ENCODE assay signal across 1 cellular context in the genomic region with DNA sequence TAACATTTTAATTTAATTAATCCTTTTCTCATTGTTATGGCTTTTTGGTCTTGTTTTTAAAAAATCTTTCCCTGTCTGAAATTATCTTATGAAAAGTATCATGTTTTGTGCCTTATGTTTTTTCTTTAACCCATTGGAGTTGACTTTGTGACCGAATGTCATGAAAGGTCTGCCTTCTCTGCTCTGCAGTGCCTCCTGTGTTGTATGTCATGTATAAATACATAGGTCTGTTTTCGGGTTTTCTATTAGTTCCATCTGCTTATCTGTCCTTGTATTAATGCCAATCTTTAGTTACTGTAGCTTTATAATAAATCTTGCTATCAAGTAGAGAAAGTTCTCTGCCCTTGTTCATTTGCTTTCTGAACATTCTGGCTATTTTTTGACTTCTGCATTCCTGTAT.
TF ChIP-seq lines count a peak whose summit lies in the region.

No MANE protein-coding gene starts in this region.

TF ChIP-seq in H1, 55 proteins besides CTCF, POLR2A, EP300 and RAD21:
- TF ChIP-seq, protein P1, sequence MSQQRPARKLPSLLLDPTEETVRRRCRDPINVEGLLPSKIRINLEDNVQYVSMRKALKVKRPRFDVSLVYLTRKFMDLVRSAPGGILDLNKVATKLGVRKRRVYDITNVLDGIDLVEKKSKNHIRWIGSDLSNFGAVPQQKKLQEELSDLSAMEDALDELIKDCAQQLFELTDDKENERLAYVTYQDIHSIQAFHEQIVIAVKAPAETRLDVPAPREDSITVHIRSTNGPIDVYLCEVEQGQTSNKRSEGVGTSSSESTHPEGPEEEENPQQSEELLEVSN (IDR thresholded peaks at IDR 0.05) = no peak
